29 cellular contexts compared by ENCODE assay signal in genomic region chr6:139987091-139987490, GRCh38.
"Had no signal": no experiment of that assay in that cellular context is flagged by ENCODE, and none has a peak within 500 bp of the region (broad histone marks: within the 10 kb centered on the region; RNA-seq: fewer than 3 reads in every experiment).

No MANE protein-coding gene starts in this region.

- H3K9me3 ChIP-seq: adrenal gland, ascending aorta, esophagus muscularis mucosa, gastrocnemius medialis, heart left ventricle had no signal

- ATAC-seq: activated CD4-positive, CD25-positive, alpha-beta regulatory T cell treated with anti-CD3 and anti-CD28 coated beads, Interleukin-2, amount 50 U/mL, for 24 hours; activated CD8-positive, alpha-beta T cell treated with anti-CD3 and anti-CD28 coated beads for 36 hours; activated naive CD8-positive, alpha-beta T cell treated with anti-CD3 and anti-CD28 coated beads, Interleukin-2, amount 50 U/mL, for 24 hours; activated T-cell treated with anti-CD3 and anti-CD28 coated beads, Interleukin-2, amount 50 U/mL, for 4 hours; activated T-helper 17 cell treated with anti-CD3 and anti-CD28 coated beads, Interleukin-2, amount 50 U/mL, for 72 hours; effector memory CD8-positive, alpha-beta T cell; foreskin keratinocyte; gastrocnemius medialis; heart left ventricle; T-helper 17 cell had no signal

- H3K4me3 ChIP-seq: adrenal gland, ascending aorta, coronary artery, dorsolateral prefrontal cortex, esophagus muscularis mucosa, gastrocnemius medialis, heart left ventricle had no signal

- DNase-seq: activated B cell treated with CpG ODN at 0.5 μM for 24 hours; activated CD4-positive, alpha-beta T cell treated with anti-CD3 and anti-CD28 coated beads for 48 hours; activated CD4-positive, alpha-beta T cell treated with anti-CD3 and anti-CD28 coated beads, Interleukin-2, amount 50 U/mL, for 1 hour; activated CD4-positive, alpha-beta T cell treated with anti-CD3 and anti-CD28 coated beads, Interleukin-2, amount 50 U/mL, for 48 hours; activated CD8-positive, alpha-beta memory T cell treated with anti-CD3 and anti-CD28 coated beads for 24 hours; activated CD8-positive, alpha-beta T cell treated with anti-CD3 and anti-CD28 coated beads for 36 hours; activated effector memory CD4-positive, alpha-beta T cell treated with anti-CD3 and anti-CD28 coated beads, Interleukin-2, amount 50 U/mL, for 16 hours; activated naive CD4-positive, alpha-beta T cell treated with anti-CD3 and anti-CD28 coated beads for 36 hours; activated naive CD8-positive, alpha-beta T cell treated with anti-CD3 and anti-CD28 coated beads for 36 hours; activated naive CD8-positive, alpha-beta T cell treated with anti-CD3 and anti-CD28 coated beads, Interleukin-2, amount 50 U/mL, for 24 hours; activated T-cell treated with anti-CD3 and anti-CD28 coated beads, Interleukin-2, amount 50 U/mL, for 4 hours; adrenal gland; brain microvascular endothelial cell; dorsolateral prefrontal cortex; effector memory CD8-positive, alpha-beta T cell; erythroblast; foreskin keratinocyte; gastrocnemius medialis; glutamatergic neuron; heart left ventricle; T-helper 1 cell; T-helper 17 cell; T1000; WERI-Rb-1 had no signal

- H3K36me3 ChIP-seq: adrenal gland, ascending aorta, brain microvascular endothelial cell, esophagus muscularis mucosa, gastrocnemius medialis, heart left ventricle, WERI-Rb-1 had no signal

- H3K27ac ChIP-seq: adrenal gland, ascending aorta, brain microvascular endothelial cell, coronary artery, dorsolateral prefrontal cortex, esophagus muscularis mucosa, foreskin keratinocyte, gastrocnemius medialis, heart left ventricle, WERI-Rb-1 had no signal

- H3K27me3 ChIP-seq: adrenal gland, ascending aorta, brain microvascular endothelial cell, dorsolateral prefrontal cortex, esophagus muscularis mucosa, foreskin keratinocyte, gastrocnemius medialis, heart left ventricle had no signal
